Comparison of ENCODE assay signal across 9 cellular contexts in genomic region chr5:96934291-96934694, GRCh38. TPM values are rescaled to one million over a fixed set of nuclear protein-coding genes. Genes with fewer than 3 reads are reported as not detected.
DNase-seq lines count a peak whose midpoint lies in the region; ATAC-seq, FAIRE-seq and TF ChIP-seq lines count a peak whose summit lies in the region.
"Had no signal": no experiment of that assay in that cellular context is flagged by ENCODE, and none has a peak within 500 bp of the region (broad histone marks: within the 10 kb centered on the region; RNA-seq: fewer than 3 reads in every experiment).

No MANE protein-coding gene starts in this region.

- BruUV-seq in HepG2 (replicated peaks; lab: Mats Ljungman, UMichigan): TSS peak; percentile 68

- ATAC-seq in HepG2: no peak

- peak overlapping the region; percentile 83 for H3K4me3 ChIP-seq in Loucy (ENCODE audit: low read length, poor library complexity, severe bottlenecking)
- H3K4me3 ChIP-seq in ascending aorta: peak overlapping the region; percentile 90 to 95
- H3K4me3 ChIP-seq in HepG2 (replicated peaks in 1 of 3; ENCODE audit: insufficient read depth in 1 of 3, low read depth in 2 of 3, low read length in 3 of 3): peak overlapping the region; percentile 68 to 84 (median 73)
- peak overlapping the region; percentile 80 to 96 for H3K4me3 ChIP-seq in tibial artery

- 0 out of 2 replicates have a peak, but pooled peaks cover 3% of the 10 kb centered on the region for H3F3A ChIP-seq in Loucy (ENCODE audit: low read depth)

- 3% methylated on average over 9 of the region's 9 CpGs for WGBS in HepG2 (ENCODE audit: low lambda C conversion rate)

- H3K36me3 ChIP-seq in Loucy (ENCODE audit: insufficient read depth, low read length) (no peaks in the 10 kb centered on the region), ascending aorta (no peaks in the 10 kb centered on the region), HepG2 (replicated peaks in 1 of 2; ENCODE audit: control insufficient read depth in 1 of 2, insufficient read depth in 2 of 2, low read length in 2 of 2) (no peaks in the 10 kb centered on the region), tibial artery (no peaks in the 10 kb centered on the region)

- no peaks in the 10 kb centered on the region for H3K9me2 ChIP-seq in Loucy (replicated peaks; ENCODE audit: low read depth, low read length)

- in situ Hi-C loops in HepG2 (cut with HindIII; ENCODE audit: extremely low pct_ligation_motif_present, low pct_unique_long_range_greater_than_20kb): no loop called here

- H3K9me3 ChIP-seq in Loucy (ENCODE audit: insufficient read depth, low read depth, low read length): no peaks in the 10 kb centered on the region
- H3K9me3 ChIP-seq in ascending aorta: no peaks in the 10 kb centered on the region
- H3K9me3 ChIP-seq in HepG2 (ENCODE audit: low read length): no peaks in the 10 kb centered on the region
- no peaks in the 10 kb centered on the region for H3K9me3 ChIP-seq in tibial artery

- TF ChIP-seq CTCF in Loucy (conservative IDR thresholded peaks at IDR 0.05; ENCODE audit: low read length): no peak
- no peak for TF ChIP-seq CTCF in ascending aorta (IDR thresholded peaks at IDR 0.05)
- no peak for TF ChIP-seq CTCF in HepG2 (CRISPR knock-in tag; IDR thresholded peaks at IDR 0.05)
- no peak for TF ChIP-seq CTCF in tibial artery (IDR thresholded peaks at IDR 0.05)

- H3K4me2 ChIP-seq in Loucy (ENCODE audit: low read depth, low read length, poor library complexity, severe bottlenecking) (peak overlapping the region; percentile 94), HepG2 (ENCODE audit: low read depth, low read length) (peak overlapping the region; percentile 88)

- TF ChIP-seq POLR2A in HepG2 (IDR thresholded peaks at IDR 0.05; ENCODE audit: insufficient read depth in 1 of 2, low read depth in 2 of 2, low read length in 2 of 2): no peak

- H3K27me3 ChIP-seq in Loucy (ENCODE audit: insufficient read depth, low read length, poor library complexity, severe bottlenecking) (no peaks in the 10 kb centered on the region), ascending aorta (no peaks in the 10 kb centered on the region), HepG2 (ENCODE audit: control insufficient read depth in 1 of 2, insufficient read depth in 2 of 2, low read length in 2 of 2) (no peaks in the 10 kb centered on the region), tibial artery (no peaks in the 10 kb centered on the region)

- peaks cover 70% of the 10 kb centered on the region for H3K4me1 ChIP-seq in Loucy (ENCODE audit: insufficient read depth, low read length, poor library complexity, severe bottlenecking)
- H3K4me1 ChIP-seq in ascending aorta: peaks cover 4 to 12% of the 10 kb centered on the region in 2 donors
- peaks cover 31% of the 10 kb centered on the region for H3K4me1 ChIP-seq in HepG2 (ENCODE audit: insufficient read depth, low read length)
- peaks cover 0 to 39% (median 21%) of the 10 kb centered on the region in 4 donors for H3K4me1 ChIP-seq in tibial artery

- intact Hi-C loops in ascending aorta (cut with DNase I): loop anchor here (2.0 to 10.0 kb wide), 3 partner anchors 57 to 1995 kb away; partner anchors contain the start of genes CHD1, ERAP2 and RFESD
- intact Hi-C loops in HepG2 (cut with micrococcal nuclease; ENCODE audit: unreplicated experiment): loop anchor here (1.0 kb wide), 1 partner anchor 58 kb away; the partner anchor contains the start of gene ERAP2
- intact Hi-C loops in tibial artery (cut with DNase I; ENCODE audit: low total_unique reads): loop anchor here (2.0 to 10.0 kb wide), 3 partner anchors 57 to 1991 kb away; partner anchors contain the start of genes CHD1, ERAP1 and ERAP2

- H2AFZ ChIP-seq in Loucy (ENCODE audit: low read length) (peak overlapping the region; percentile 52), HepG2 (ENCODE audit: low read length) (peak overlapping the region; percentile 98)

- H3K27ac ChIP-seq in ascending aorta: peak overlapping the region; percentile 92 to 94
- H3K27ac ChIP-seq in HepG2 (ENCODE audit: extremely low read length, insufficient read depth, low read length): peak overlapping the region; percentile 95
- H3K27ac ChIP-seq in tibial artery: peak overlapping the region; percentile 88 to 98

- no peak for TF ChIP-seq RAD21 in HepG2 (CRISPR knock-in tag; IDR thresholded peaks at IDR 0.05)

- TF ChIP-seq EP300 in HepG2 (IDR thresholded peaks at IDR 0.05; ENCODE audit: low read depth in 2 of 2, low read length in 2 of 2) (no peak), HepG2 (CRISPR knock-in tag; IDR thresholded peaks at IDR 0.05; ENCODE audit: borderline replicate concordance) (no peak)

- FAIRE-seq in HepG2 (lab: Jason Lieb, UNC): peak; percentile 18
- FAIRE-seq: A204.1 had no signal

- CTCF ChIA-PET in HepG2 (lab: Yijun Ruan, JAX; ENCODE audit: low intra/inter-chr PET ratio, low total read pairs): interaction anchor here (1.3 kb wide), 1 partner anchor 66 kb away, joined by 3 read pairs; no protein-coding TSS in a partner anchor

- peak; percentile 76 for DNase-seq in DMS53 (lab: John Stamatoyannopoulos, UW)
- DNase-seq in DMS53 treated with DMSO at 0.1 percent for 48 hours (lab: John Stamatoyannopoulos, UW; ENCODE audit: unreplicated experiment): no peak
- no peak for DNase-seq in ascending aorta (ENCODE audit: low spot score in 2 of 2)
- DNase-seq in HepG2 (ENCODE audit: low spot score): peak; percentile 17
- no peak for DNase-seq in tibial artery
- no peak for DNase-seq in COLO829 (ENCODE audit: low spot score)
- no peak for DNase-seq in activated CD4-positive, CD25-positive, alpha-beta regulatory T cell (lab: John Stamatoyannopoulos, UW)

- POLR2A ChIA-PET in HepG2 (lab: Yijun Ruan, JAX): no interaction called here

- peak overlapping the region; percentile 95 for H3K9ac ChIP-seq in Loucy (ENCODE audit: low read depth, low read length, poor library complexity, severe bottlenecking)
- peak overlapping the region; percentile 78 for H3K9ac ChIP-seq in HepG2 (ENCODE audit: insufficient read depth, low read depth, low read length)

- H3K79me2 ChIP-seq in Loucy (ENCODE audit: insufficient read depth, low read length): peaks cover 78% of the 10 kb centered on the region
- peaks cover 24% of the 10 kb centered on the region for H3K79me2 ChIP-seq in HepG2 (ENCODE audit: insufficient read depth, low read length)

- H4K20me1 ChIP-seq in Loucy (ENCODE audit: insufficient read depth, low read length, poor library complexity, severe bottlenecking): peaks cover 25% of the 10 kb centered on the region
- H4K20me1 ChIP-seq in HepG2 (ENCODE audit: insufficient read depth, low read length): no peaks in the 10 kb centered on the region

RNA-seq across cellular contexts. Expression of gene LNPEP, which starts 1.6 kb away (rescaled TPM):
- total RNA-seq in ascending aorta (35.3 TPM), HepG2 (2016; rRNA removed; fragmentation: Illumina TruSeq; extraction: Trizol) (14.7 and 16.9 TPM in 2 replicates)
- total RNA-seq in HepG2 (2016; cell fraction: cytosol; rRNA removed; fragmentation: Illumina TruSeq; extraction: Trizol; ENCODE audit: low read depth): 3.6 and 4.1 TPM in 2 replicates
- 13.0 and 16.4 TPM in 2 replicates for total RNA-seq in HepG2 (2016; cell fraction: insoluble cytoplasmic fraction; rRNA removed; fragmentation: Illumina TruSeq; extraction: Trizol)
- total RNA-seq in HepG2 (2016; cell fraction: membrane; rRNA removed; fragmentation: Illumina TruSeq; extraction: Trizol): 5.2 and 6.3 TPM in 2 replicates
- total RNA-seq in HepG2 (2016; cell fraction: nucleus; rRNA removed; fragmentation: Illumina TruSeq; extraction: Trizol): 30.4 and 33.6 TPM in 2 replicates
- polyA plus RNA-seq in HepG2 (2011; rRNA removed): 6.3 and 8.0 TPM in 2 replicates
- polyA plus RNA-seq in HepG2 (2011; cell fraction: cytosol; rRNA removed): 2.5 and 4.3 TPM in 2 replicates
- polyA plus RNA-seq in HepG2 (2011; cell fraction: nucleus; rRNA removed): 5.2 and 6.1 TPM in 2 replicates
- 4.0 and 4.9 TPM in 2 replicates for polyA plus RNA-seq in HepG2 (2012)
- 0.58 and 0.62 TPM in 2 replicates for polyA plus RNA-seq in HepG2 (2016; cell fraction: cytosol; fragmentation: Illumina TruSeq; extraction: Trizol; ENCODE audit: low read depth)
- 4.3 and 4.8 TPM in 2 replicates for polyA plus RNA-seq in HepG2 (2016; cell fraction: insoluble cytoplasmic fraction; fragmentation: Illumina TruSeq; extraction: Trizol; ENCODE audit: low read depth)
- polyA plus RNA-seq in HepG2 (2016; cell fraction: membrane; fragmentation: Illumina TruSeq; extraction: Trizol; ENCODE audit: low read depth): 1.1 and 1.2 TPM in 2 replicates
- polyA plus RNA-seq in HepG2 (2016; cell fraction: nucleus; fragmentation: Illumina TruSeq; extraction: Trizol; ENCODE audit: insufficient read depth, low read depth): 12.2 and 12.9 TPM in 2 replicates
- 16.3 and 19.2 TPM in 2 replicates for polyA minus RNA-seq in HepG2 (2011; rRNA and poly(A)+ RNA removed; ENCODE audit: low replicate concordance)
- 15.2 and 19.8 TPM in 2 replicates for polyA minus RNA-seq in HepG2 (2011; cell fraction: cytosol; rRNA and poly(A)+ RNA removed)
- polyA minus RNA-seq in HepG2 (2011; cell fraction: nucleus; rRNA and poly(A)+ RNA removed): 39.9 and 46.0 TPM in 2 replicates

RNA-seq across cellular contexts. Expression of gene ERAP2, which starts 58.0 kb away (rescaled TPM):
- total RNA-seq in ascending aorta: 20.6 TPM
- total RNA-seq in HepG2 (2016; rRNA removed; fragmentation: Illumina TruSeq; extraction: Trizol): 12.8 and 16.6 TPM in 2 replicates
- total RNA-seq in HepG2 (2016; cell fraction: cytosol; rRNA removed; fragmentation: Illumina TruSeq; extraction: Trizol; ENCODE audit: low read depth): 2.9 and 3.2 TPM in 2 replicates
- total RNA-seq in HepG2 (2016; cell fraction: insoluble cytoplasmic fraction; rRNA removed; fragmentation: Illumina TruSeq; extraction: Trizol): 12.2 and 17.5 TPM in 2 replicates
- 4.6 and 5.8 TPM in 2 replicates for total RNA-seq in HepG2 (2016; cell fraction: membrane; rRNA removed; fragmentation: Illumina TruSeq; extraction: Trizol)
- 24.6 and 25.0 TPM in 2 replicates for total RNA-seq in HepG2 (2016; cell fraction: nucleus; rRNA removed; fragmentation: Illumina TruSeq; extraction: Trizol)
- 12.5 and 12.8 TPM in 2 replicates for polyA plus RNA-seq in HepG2 (2011; rRNA removed)
- 6.7 and 9.8 TPM in 2 replicates for polyA plus RNA-seq in HepG2 (2011; cell fraction: cytosol; rRNA removed)
- 4.3 and 5.6 TPM in 2 replicates for polyA plus RNA-seq in HepG2 (2011; cell fraction: nucleus; rRNA removed)
- polyA plus RNA-seq in HepG2 (2012): 6.6 and 7.6 TPM in 2 replicates
- polyA plus RNA-seq in HepG2 (2016; cell fraction: cytosol; fragmentation: Illumina TruSeq; extraction: Trizol; ENCODE audit: low read depth): 0.45 and 0.54 TPM in 2 replicates
- polyA plus RNA-seq in HepG2 (2016; cell fraction: insoluble cytoplasmic fraction; fragmentation: Illumina TruSeq; extraction: Trizol; ENCODE audit: low read depth): 7.8 and 8.4 TPM in 2 replicates
- polyA plus RNA-seq in HepG2 (2016; cell fraction: membrane; fragmentation: Illumina TruSeq; extraction: Trizol; ENCODE audit: low read depth): 1.5 and 2.1 TPM in 2 replicates
- polyA plus RNA-seq in HepG2 (2016; cell fraction: nucleus; fragmentation: Illumina TruSeq; extraction: Trizol; ENCODE audit: insufficient read depth, low read depth): 15.5 and 16.2 TPM in 2 replicates
- polyA minus RNA-seq in HepG2 (2011; rRNA and poly(A)+ RNA removed; ENCODE audit: low replicate concordance): 14.6 and 24.3 TPM in 2 replicates
- 9.4 and 9.8 TPM in 2 replicates for polyA minus RNA-seq in HepG2 (2011; cell fraction: cytosol; rRNA and poly(A)+ RNA removed)
- 29.4 and 34.1 TPM in 2 replicates for polyA minus RNA-seq in HepG2 (2011; cell fraction: nucleus; rRNA and poly(A)+ RNA removed)

Comparison
In these comparisons a context has a peak if more than half of its experiments do, and no peak if none do; other contexts are left out.
1. DNase-seq: peak in DMS53 (single experiment) and HepG2 (single experiment); none in DMS53 treated with DMSO at 0.1 percent for 48 hours (single experiment), ascending aorta (0 of 2), tibial artery (0 of 2), COLO829 (single experiment) and activated CD4-positive, CD25-positive, alpha-beta regulatory T cell (0 of 4).
2. Peak in every context shown above with its lines, with median percentiles within 50 percentile points of each other: H3K4me3 ChIP-seq and H3K27ac ChIP-seq.